Comparison of ENCODE assay signal across 17 cellular contexts in the genomic region with DNA sequence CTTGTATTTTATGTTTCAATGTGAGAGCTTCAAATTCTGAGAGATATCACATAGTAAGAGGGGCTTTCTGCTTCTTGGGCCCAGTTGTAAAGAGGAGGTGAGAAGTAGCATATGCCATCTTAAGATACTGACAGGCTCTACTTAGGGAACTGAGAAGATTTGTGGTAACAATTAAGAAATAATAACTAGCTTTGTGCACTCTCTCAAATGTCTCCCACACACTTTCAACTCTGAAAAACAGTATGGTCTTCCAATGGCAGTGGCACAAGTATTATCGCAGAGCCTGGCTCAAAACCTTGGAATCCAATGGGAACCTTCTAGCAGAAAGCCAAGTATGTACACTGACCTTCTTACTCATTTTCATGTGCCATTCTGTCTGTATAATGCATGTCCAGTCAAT.
"Had no signal": no experiment of that assay in that cellular context is flagged by ENCODE, and none has a peak within 500 bp of the region (broad histone marks: within the 10 kb centered on the region; RNA-seq: fewer than 3 reads in every experiment).

No MANE protein-coding gene starts in this region.

- H3K27me3 ChIP-seq: neutrophil, tibial artery, uterus had no signal

- H3K36me3 ChIP-seq: neutrophil, tibial artery, uterus had no signal

- H3K36me3 Mint-ChIP-seq: activated naive CD4-positive, alpha-beta T cell treated with anti-CD3 and anti-CD28 coated beads, Interleukin-2, amount 50 U/mL, for 24 hours; immature natural killer cell; naive thymus-derived CD8-positive, alpha-beta T cell had no signal

- DNase-seq: activated effector memory CD4-positive, alpha-beta T cell treated with Interleukin-2 at 50 U/mL for 16 hours; activated T-cell treated with anti-CD3 and anti-CD28 coated beads, Interleukin-2, amount 50 U/mL, for 1 hour; amniotic stem cell; effector memory CD8-positive, alpha-beta T cell; immature natural killer cell; left colon; mammary epithelial cell; mucosa of descending colon; naive thymus-derived CD8-positive, alpha-beta T cell; small intestine; tibial artery; uterus had no signal

- H3K4me3 ChIP-seq: mucosa of descending colon, tibial artery, uterus had no signal

- H3K27ac ChIP-seq: neutrophil, tibial artery, uterus had no signal

- H3K9me3 ChIP-seq: mucosa of descending colon, neutrophil, tibial artery, uterus had no signal

- H3K9me3 Mint-ChIP-seq: activated naive CD4-positive, alpha-beta T cell treated with anti-CD3 and anti-CD28 coated beads, Interleukin-2, amount 50 U/mL, for 24 hours; brain; dendritic cell treated with granulocyte-macrophage colony-stimulating factor and Interleukin-4, amounts not matched to agents 40 ng/mL and 50 ng/mL, for 4 days; effector memory CD8-positive, alpha-beta T cell; immature natural killer cell; naive thymus-derived CD8-positive, alpha-beta T cell had no signal

- H3K4me3 Mint-ChIP-seq: activated naive CD4-positive, alpha-beta T cell treated with anti-CD3 and anti-CD28 coated beads, Interleukin-2, amount 50 U/mL, for 24 hours; brain; dendritic cell treated with granulocyte-macrophage colony-stimulating factor and Interleukin-4, amounts not matched to agents 40 ng/mL and 50 ng/mL, for 4 days; effector memory CD8-positive, alpha-beta T cell; immature natural killer cell; naive thymus-derived CD8-positive, alpha-beta T cell had no signal

- H3K27ac Mint-ChIP-seq: activated naive CD4-positive, alpha-beta T cell treated with anti-CD3 and anti-CD28 coated beads, Interleukin-2, amount 50 U/mL, for 24 hours; dendritic cell treated with granulocyte-macrophage colony-stimulating factor and Interleukin-4, amounts not matched to agents 40 ng/mL and 50 ng/mL, for 4 days; effector memory CD8-positive, alpha-beta T cell; immature natural killer cell; naive thymus-derived CD8-positive, alpha-beta T cell had no signal

- H3K4me1 ChIP-seq: tibial artery, uterus had no signal

- ATAC-seq: activated CD4-positive, CD25-positive, alpha-beta regulatory T cell treated with anti-CD3 and anti-CD28 coated beads, Interleukin-2, amount 50 U/mL, for 24 hours; effector memory CD8-positive, alpha-beta T cell; left colon; mucosa of descending colon; naive thymus-derived CD8-positive, alpha-beta T cell had no signal

- H3K27me3 Mint-ChIP-seq: brain had no signal

- H3K4me1 Mint-ChIP-seq: brain, immature natural killer cell had no signal
